Comparison of ENCODE assay signal across 10 cellular contexts in the genomic region with DNA sequence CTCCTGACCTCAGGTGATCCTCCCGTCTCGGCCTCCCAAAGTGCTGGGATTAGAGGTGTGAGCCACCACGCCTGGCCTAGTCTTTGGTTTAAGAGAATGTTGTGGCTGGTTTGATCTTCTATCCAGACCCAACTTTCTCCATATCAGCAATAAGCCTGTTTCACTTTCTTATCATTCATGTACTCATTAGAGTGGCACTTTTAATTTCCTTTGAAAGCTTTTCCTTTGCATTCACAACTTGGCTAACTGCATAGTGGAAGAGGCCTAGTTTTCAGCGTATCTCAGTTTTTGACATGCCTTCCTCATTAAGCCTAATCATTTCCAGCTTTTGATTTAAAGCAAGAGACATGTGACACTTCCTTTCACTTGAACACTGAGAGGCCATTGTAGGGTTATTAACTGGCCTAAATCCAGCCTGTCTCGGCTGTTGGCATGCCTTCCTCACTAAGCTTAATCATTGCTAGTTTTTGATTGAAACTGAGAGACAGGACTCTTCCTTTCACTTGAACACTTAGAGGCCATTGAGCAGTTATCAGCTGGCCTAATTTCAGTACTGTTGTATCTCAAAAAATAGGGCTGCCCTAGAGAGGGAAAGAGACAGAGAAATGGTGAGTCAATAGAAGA. TPM values are rescaled to one million over a fixed set of nuclear protein-coding genes. Genes with fewer than 3 reads are reported as not detected.
DNase-seq lines count a peak whose midpoint lies in the region; ATAC-seq, FAIRE-seq and TF ChIP-seq lines count a peak whose summit lies in the region.
"Had no signal": no experiment of that assay in that cellular context is flagged by ENCODE, and none has a peak within 500 bp of the region (broad histone marks: within the 10 kb centered on the region; RNA-seq: fewer than 3 reads in every experiment).

No MANE protein-coding gene starts in this region.

- H3K4me1 ChIP-seq in OCI-LY3 (ENCODE audit: low read length) (peaks cover 15% of the 10 kb centered on the region), heart left ventricle (peaks cover 0 to 29% (median 0%) of the 10 kb centered on the region in 12 donors), pancreas (peaks cover 12 to 41% (median 33%) of the 10 kb centered on the region in 3 donors)
- no peaks in the 10 kb centered on the region for H3K4me1 ChIP-seq in CD8-positive, alpha-beta T cell (ENCODE audit: insufficient read depth, low read length)
- H3K4me1 ChIP-seq: sigmoid colon had no signal

- peak overlapping the region; percentile 3; the same call in 1 of the 2 replicates for H3K9ac ChIP-seq in OCI-LY3 (ENCODE audit: low read length)

- no peaks in the 10 kb centered on the region for H3K27me3 ChIP-seq in OCI-LY3 (ENCODE audit: low read depth, low read length)
- H3K27me3 ChIP-seq in heart left ventricle = no peaks in the 10 kb centered on the region
- H3K27me3 ChIP-seq in pancreas = no peaks in the 10 kb centered on the region
- H3K27me3 ChIP-seq in CD8-positive, alpha-beta T cell (ENCODE audit: insufficient read depth, low read length) = no peaks in the 10 kb centered on the region
- H3K27me3 ChIP-seq: sigmoid colon had no signal

- H2AFZ ChIP-seq in OCI-LY3 (ENCODE audit: low read depth, low read length) = peak overlapping the region; percentile 95

- peak overlapping the region; percentile 12 for H3K4me2 ChIP-seq in OCI-LY3 (ENCODE audit: low read length)

- H3K4me3 ChIP-seq in OCI-LY3 (ENCODE audit: low read length) (no peak overlapping the region), heart left ventricle (no peak overlapping the region), pancreas (no peak overlapping the region)
- H3K4me3 ChIP-seq in CD8-positive, alpha-beta T cell (ENCODE audit: low read depth, low read length) = no peak overlapping the region
- H3K4me3 ChIP-seq: sigmoid colon had no signal

- peak; percentile 56 for ATAC-seq in GM18861 (IDR thresholded peaks at IDR 0.05; ENCODE audit: unreplicated experiment)
- peak in 3 of 4 donors; percentile 14 to 49 (median 20) for ATAC-seq in heart left ventricle
- ATAC-seq in pancreas = peak; percentile 65 to 83 (median 78)
- ATAC-seq in GM18498 (IDR thresholded peaks at IDR 0.05; ENCODE audit: unreplicated experiment) = no peak
- no peak for ATAC-seq in CD8-positive, alpha-beta T cell

- H3K4me3 Mint-ChIP-seq in CD8-positive, alpha-beta T cell = no peak overlapping the region

- POLR2A ChIA-PET in CD8-positive, alpha-beta T cell (lab: Charles Lee) = interaction anchor here (0.6 to 1.9 kb wide), 2 partner anchors 13 to 194 kb away, joined by 4 to 12 read pairs; a partner anchor contains a TSS

- H3K9me3 ChIP-seq in OCI-LY3 (ENCODE audit: insufficient read depth, low read length) (no peaks in the 10 kb centered on the region), heart left ventricle (no peaks in the 10 kb centered on the region), pancreas (no peaks in the 10 kb centered on the region)
- no peaks in the 10 kb centered on the region for H3K9me3 ChIP-seq in CD8-positive, alpha-beta T cell (ENCODE audit: low read length)
- H3K9me3 ChIP-seq: sigmoid colon had no signal

- H3K4me1 Mint-ChIP-seq in CD8-positive, alpha-beta T cell (ENCODE audit: low read depth) = peaks cover 7% of the 10 kb centered on the region

- H3K79me2 ChIP-seq in OCI-LY3 (ENCODE audit: low read length) = no peaks in the 10 kb centered on the region

- no peaks in the 10 kb centered on the region for H3K27me3 Mint-ChIP-seq in CD8-positive, alpha-beta T cell (ENCODE audit: low read depth)

- DNase-seq in heart left ventricle (no peak), pancreas (peak in 3 of 6 donors; percentile 47 to 68 (median 65)), DMS53 (lab: John Stamatoyannopoulos, UW) (no peak), OCI-M2 (lab: John Stamatoyannopoulos, UW; ENCODE audit: unreplicated experiment) (no peak)
- DNase-seq in CD8-positive, alpha-beta T cell = no peak
- DNase-seq: sigmoid colon had no signal

- intact Hi-C loops in heart left ventricle (cut with DNase I) = no loop called here
- intact Hi-C loops in pancreas (cut with DNase I) = no loop called here
- intact Hi-C loops in CD8-positive, alpha-beta T cell (cut with DNase I, micrococcal nuclease) = no loop called here

- 58 to 65% (median 61%) methylated on average over 5 of the region's 5 CpGs for WGBS in heart left ventricle, 4 donors
- 25 to 32% methylated on average over 5 of the region's 5 CpGs for WGBS in pancreas, 2 donors

- no peaks in the 10 kb centered on the region for H4K20me1 ChIP-seq in OCI-LY3 (ENCODE audit: insufficient read depth, low read length)

- no peak for TF ChIP-seq POLR2A in heart left ventricle (IDR thresholded peaks at IDR 0.05)

- H3K36me3 ChIP-seq in OCI-LY3 (replicated peaks; ENCODE audit: low read depth, low read length) = no peaks in the 10 kb centered on the region
- H3K36me3 ChIP-seq in heart left ventricle = no peaks in the 10 kb centered on the region
- no peaks in the 10 kb centered on the region for H3K36me3 ChIP-seq in pancreas
- H3K36me3 ChIP-seq in CD8-positive, alpha-beta T cell (ENCODE audit: insufficient read depth, low read length) = no peaks in the 10 kb centered on the region
- H3K36me3 ChIP-seq: sigmoid colon had no signal

- H3K27ac ChIP-seq in OCI-LY3 (ENCODE audit: low read length) (peak overlapping the region; percentile 54), heart left ventricle (peak overlapping the region in 3 of 12 donors; percentile 5 to 67 (median 22)), pancreas (peak overlapping the region in 3 of 4 donors; percentile 38 to 80 (median 77))
- H3K27ac ChIP-seq in CD8-positive, alpha-beta T cell (ENCODE audit: low read depth, low read length) = no peak overlapping the region
- H3K27ac ChIP-seq: sigmoid colon had no signal

- H3K27ac Mint-ChIP-seq in CD8-positive, alpha-beta T cell = no peak overlapping the region

- CTCF ChIA-PET in CD8-positive, alpha-beta T cell (lab: Charles Lee) = interaction anchor here (0.8 to 4.3 kb wide), 7 partner anchors 11 to 197 kb away, joined by 3 to 16 read pairs (median 5); no protein-coding TSS in a partner anchor

- no peak for FAIRE-seq in pancreas (lab: Jason Lieb, UNC)
- FAIRE-seq: islet of Langerhans had no signal

- TF ChIP-seq CTCF in OCI-LY3 (IDR thresholded peaks at IDR 0.05; ENCODE audit: low read depth, low read length) (no peak), heart left ventricle (IDR thresholded peaks at IDR 0.05) (no peak), pancreas (IDR thresholded peaks at IDR 0.05) (no peak)
- no peak for TF ChIP-seq CTCF in CD8-positive, alpha-beta T cell (IDR thresholded peaks at IDR 0.05)

- no peaks in the 10 kb centered on the region for H3K36me3 Mint-ChIP-seq in CD8-positive, alpha-beta T cell

- H3K9me3 Mint-ChIP-seq in CD8-positive, alpha-beta T cell = no peaks in the 10 kb centered on the region

RNA-seq across cellular contexts. Expression of a gene that starts 13.1 kb away (rescaled TPM):
- total RNA-seq in heart left ventricle (100 to 1,000 TPM; 237 to 911 (median 336) TPM), pancreas (1,000 to 10,000 TPM; 1,199 to 2,601 (median 1,706) TPM)
- polyA plus RNA-seq in heart left ventricle (1,000 to 10,000 TPM in 1 of 2 donors, 100 to 1,000 TPM in 1; 329 to 1,765 TPM), pancreas (1,000 to 10,000 TPM; 1,506 to 2,659 TPM)
- total RNA-seq in CD8-positive, alpha-beta T cell = 1,000 to 10,000 TPM; 3,777 to 3,874 TPM

RNA-seq across cellular contexts. Expression of a gene that starts 17.2 kb away (rescaled TPM):
- total RNA-seq in heart left ventricle (10 to 100 TPM; 20.0 to 49.9 (median 38.6) TPM), pancreas (10 to 100 TPM; 12.2 to 26.8 (median 15.7) TPM)
- polyA plus RNA-seq in heart left ventricle (10 to 100 TPM; 39.3 to 41.9 TPM), pancreas (10 to 100 TPM; 18.0 to 19.3 TPM)
- 1 to 10 TPM; 1.9 to 2.6 TPM for total RNA-seq in CD8-positive, alpha-beta T cell

Comparison
In these comparisons a context has a peak if more than half of its experiments do, and no peak if none do; other contexts are left out.
1. ATAC-seq: peak in GM18861 (single experiment), heart left ventricle (3 of 4) and pancreas (4 of 4); none in GM18498 (single experiment) and CD8-positive, alpha-beta T cell (single experiment).